ENCODE assay signal across 8 cellular contexts in genomic region chr12:81758421-81759214, GRCh38. TPM values are rescaled to one million over a fixed set of nuclear protein-coding genes. Genes with fewer than 3 reads are reported as not detected.
DNase-seq lines count a peak whose midpoint lies in the region; ATAC-seq and TF ChIP-seq lines count a peak whose summit lies in the region.

No MANE protein-coding gene starts in this region.

- no peak overlapping the region for H3K27ac Mint-ChIP-seq in HFFc6
- H3K27ac Mint-ChIP-seq in T-helper 17 cell = no peak overlapping the region

- H3K4me1 ChIP-seq in ACC112 (ENCODE audit: control insufficient read depth, insufficient read depth, low read length, unreplicated experiment) (no peaks in the 10 kb centered on the region), esophagus squamous epithelium (peaks cover 0 to 18% (median 5%) of the 10 kb centered on the region in 3 donors), mucosa of stomach (ENCODE audit: control insufficient read depth, insufficient read depth, low read length) (no peaks in the 10 kb centered on the region), upper lobe of left lung (peaks cover 5 to 19% (median 15%) of the 10 kb centered on the region in 4 donors)

- H3K9ac ChIP-seq in mucosa of stomach (ENCODE audit: low read length) = peak overlapping the region; percentile 43

- H3K4me3 Mint-ChIP-seq in HFFc6 (peak overlapping the region; percentile 75), T-helper 17 cell (peak overlapping the region; percentile 84)

- TF ChIP-seq CTCF in HFFc6 (IDR thresholded peaks at IDR 0.05) = no peak
- no peak for TF ChIP-seq CTCF in esophagus squamous epithelium (IDR thresholded peaks at IDR 0.05)
- TF ChIP-seq CTCF in upper lobe of left lung (IDR thresholded peaks at IDR 0.05) = no peak

- H3K4me1 Mint-ChIP-seq in HFFc6 (ENCODE audit: low read depth) (no peaks in the 10 kb centered on the region), T-helper 17 cell (peaks cover 13% of the 10 kb centered on the region)

- TF ChIP-seq EP300 in upper lobe of left lung (IDR thresholded peaks at IDR 0.05) = no peak

- no peaks in the 10 kb centered on the region for H3K36me3 Mint-ChIP-seq in HFFc6 (ENCODE audit: low read depth)
- H3K36me3 Mint-ChIP-seq in T-helper 17 cell (ENCODE audit: low read depth) = no peaks in the 10 kb centered on the region

- no peaks in the 10 kb centered on the region for H3K79me2 ChIP-seq in ACC112 (ENCODE audit: control insufficient read depth, insufficient read depth, low read length, unreplicated experiment)

- peak overlapping the region; percentile 77 for H3K4me3 ChIP-seq in ACC112 (ENCODE audit: low read depth, low read length)
- H3K4me3 ChIP-seq in esophagus squamous epithelium = peak overlapping the region; percentile 16 to 65 (median 45)
- H3K4me3 ChIP-seq in mucosa of stomach (ENCODE audit: low read length) = no peak overlapping the region
- H3K4me3 ChIP-seq in upper lobe of left lung = peak overlapping the region; percentile 10 to 50 (median 43)

- H3K27me3 ChIP-seq in ACC112 (ENCODE audit: insufficient read depth, low read length) (peaks cover 32% of the 10 kb centered on the region), esophagus squamous epithelium (peaks cover 0 to 27% (median 0%) of the 10 kb centered on the region in 4 donors), mucosa of stomach (ENCODE audit: control insufficient read depth, insufficient read depth, low read length) (peaks cover 19% of the 10 kb centered on the region), upper lobe of left lung (no peaks in the 10 kb centered on the region)

- H3K27ac ChIP-seq in ACC112 (ENCODE audit: low read depth, low read length) (no peak overlapping the region), esophagus squamous epithelium (peak overlapping the region in 1 of 4 donors; percentile 21), upper lobe of left lung (no peak overlapping the region)

- 2 to 4% methylated on average over 31 to 45 of the region's 52 CpGs for WGBS in esophagus squamous epithelium, 2 donors
- 1 to 3% methylated on average over 32 to 52 of the region's 52 CpGs for WGBS in upper lobe of left lung, 2 donors

- DNase-seq in HFFc6 (no peak), T-helper 17 cell (no peak), esophagus squamous epithelium (lab: John Stamatoyannopoulos, UW) (no peak), upper lobe of left lung (peak in 1 of 2 donors; percentile 86)

- peaks cover 4% of the 10 kb centered on the region for H3K27me3 Mint-ChIP-seq in HFFc6 (ENCODE audit: insufficient read depth)
- H3K27me3 Mint-ChIP-seq in T-helper 17 cell = peaks cover 35% of the 10 kb centered on the region

- intact Hi-C loops in esophagus squamous epithelium (cut with DNase I) = no loop called here

- H3K36me3 ChIP-seq in ACC112 (ENCODE audit: insufficient read depth, low read length) (no peaks in the 10 kb centered on the region), esophagus squamous epithelium (no peaks in the 10 kb centered on the region), mucosa of stomach (ENCODE audit: control insufficient read depth, insufficient read depth, low read length) (no peaks in the 10 kb centered on the region), upper lobe of left lung (no peaks in the 10 kb centered on the region)

- TF ChIP-seq POLR2A in esophagus squamous epithelium (IDR thresholded peaks at IDR 0.05) = no peak
- TF ChIP-seq POLR2A in upper lobe of left lung (IDR thresholded peaks at IDR 0.05) = no peak

- peaks cover 7% of the 10 kb centered on the region for H3K9me3 Mint-ChIP-seq in HFFc6

- no peaks in the 10 kb centered on the region for H3K9me3 ChIP-seq in T-helper 17 cell (ENCODE audit: control insufficient read depth, low read length, poor library complexity, severe bottlenecking)
- no peaks in the 10 kb centered on the region for H3K9me3 ChIP-seq in esophagus squamous epithelium
- H3K9me3 ChIP-seq in mucosa of stomach (ENCODE audit: control insufficient read depth, low read length) = no peaks in the 10 kb centered on the region
- H3K9me3 ChIP-seq in upper lobe of left lung = no peaks in the 10 kb centered on the region

- ATAC-seq in T-helper 17 cell = peak; percentile 55
- ATAC-seq in upper lobe of left lung (ENCODE audit: low FRiP score in 2 of 2) = peak in 1 of 2 donors; percentile 77
- no peak for ATAC-seq in HG03457 (IDR thresholded peaks at IDR 0.05; ENCODE audit: unreplicated experiment)
- ATAC-seq in HG02852 (IDR thresholded peaks at IDR 0.05; ENCODE audit: unreplicated experiment) = no peak

- peak overlapping the region; percentile 92 for H2AFZ ChIP-seq in ACC112 (ENCODE audit: low read length, unreplicated experiment)

RNA-seq across cellular contexts. Expression of gene PPFIA2, which starts 0.5 kb away (rescaled TPM):
- total RNA-seq in HFFc6 (2021; fragmentation: NEBNext Ultra II Directional; extraction: Animal tissue kit (Norgen Biotek cat#: 25700)) = not detected
- not detected for total RNA-seq in T-helper 17 cell
- total RNA-seq in esophagus squamous epithelium = 1 to 10 TPM in 1 of 4 donors, under 1 TPM in 3; 0.31 to 2.3 (median 0.55) TPM
- total RNA-seq in upper lobe of left lung = 1 to 10 TPM; 1.3 to 7.3 (median 2.6) TPM
